1 cellular context compared by ENCODE assay signal in genomic region chr19:4060621-4061177, GRCh38.
A peak's percentile ranks its signal among the peaks of the same experiment; 100 is the strongest.
TF ChIP-seq lines count a peak whose summit lies in the region.

No MANE protein-coding gene starts in this region.

TF ChIP-seq in HepG2, 621 proteins besides CTCF, POLR2A, EP300 and RAD21 (continued from another document and continues in another):
- TF ChIP-seq, protein P1, sequence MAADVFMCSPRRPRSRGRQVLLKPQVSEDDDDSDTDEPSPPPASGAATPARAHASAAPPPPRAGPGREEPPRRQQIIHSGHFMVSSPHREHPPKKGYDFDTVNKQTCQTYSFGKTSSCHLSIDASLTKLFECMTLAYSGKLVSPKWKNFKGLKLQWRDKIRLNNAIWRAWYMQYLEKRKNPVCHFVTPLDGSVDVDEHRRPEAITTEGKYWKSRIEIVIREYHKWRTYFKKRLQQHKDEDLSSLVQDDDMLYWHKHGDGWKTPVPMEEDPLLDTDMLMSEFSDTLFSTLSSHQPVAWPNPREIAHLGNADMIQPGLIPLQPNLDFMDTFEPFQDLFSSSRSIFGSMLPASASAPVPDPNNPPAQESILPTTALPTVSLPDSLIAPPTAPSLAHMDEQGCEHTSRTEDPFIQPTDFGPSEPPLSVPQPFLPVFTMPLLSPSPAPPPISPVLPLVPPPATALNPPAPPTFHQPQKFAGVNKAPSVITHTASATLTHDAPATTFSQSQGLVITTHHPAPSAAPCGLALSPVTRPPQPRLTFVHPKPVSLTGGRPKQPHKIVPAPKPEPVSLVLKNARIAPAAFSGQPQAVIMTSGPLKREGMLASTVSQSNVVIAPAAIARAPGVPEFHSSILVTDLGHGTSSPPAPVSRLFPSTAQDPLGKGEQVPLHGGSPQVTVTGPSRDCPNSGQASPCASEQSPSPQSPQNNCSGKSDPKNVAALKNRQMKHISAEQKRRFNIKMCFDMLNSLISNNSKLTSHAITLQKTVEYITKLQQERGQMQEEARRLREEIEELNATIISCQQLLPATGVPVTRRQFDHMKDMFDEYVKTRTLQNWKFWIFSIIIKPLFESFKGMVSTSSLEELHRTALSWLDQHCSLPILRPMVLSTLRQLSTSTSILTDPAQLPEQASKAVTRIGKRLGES (CRISPR knock-in tag; IDR thresholded peaks at IDR 0.05; ENCODE audit: borderline replicate concordance), result no peak
- TF ChIP-seq SRSF9 (IDR thresholded peaks at IDR 0.05; ENCODE audit: borderline replicate concordance, insufficient read depth, low read depth, low read length, poor library complexity, severe bottlenecking), result no peak
- no peak for TF ChIP-seq ZNF83 (CRISPR knock-in tag; IDR thresholded peaks at IDR 0.05; ENCODE audit: borderline replicate concordance)
- TF ChIP-seq MIXL1 (CRISPR knock-in tag; IDR thresholded peaks at IDR 0.05), result no peak
- TF ChIP-seq ZNF652 (CRISPR knock-in tag; IDR thresholded peaks at IDR 0.05; ENCODE audit: borderline replicate concordance, low read depth), result no peak
- TF ChIP-seq TEAD2 (CRISPR knock-in tag; IDR thresholded peaks at IDR 0.05), result no peak
- TF ChIP-seq ZNF451 (CRISPR knock-in tag; IDR thresholded peaks at IDR 0.05), result no peak
- no peak for TF ChIP-seq TBP (CRISPR knock-in tag; IDR thresholded peaks at IDR 0.05)
- TF ChIP-seq RARA (CRISPR knock-in tag; IDR thresholded peaks at IDR 0.05), result no peak
- TF ChIP-seq ZNF17 (CRISPR knock-in tag; IDR thresholded peaks at IDR 0.05), result no peak
- no peak for TF ChIP-seq ZGPAT (CRISPR knock-in tag; IDR thresholded peaks at IDR 0.05)
- TF ChIP-seq ARNT (IDR thresholded peaks at IDR 0.05), result no peak
- TF ChIP-seq ZNF263 (CRISPR knock-in tag; IDR thresholded peaks at IDR 0.05), result no peak
- TF ChIP-seq ZNF292 (CRISPR knock-in tag; IDR thresholded peaks at IDR 0.05; ENCODE audit: borderline replicate concordance, low read depth), result no peak
- no peak for TF ChIP-seq FOXK2 (IDR thresholded peaks at IDR 0.05)
- no peak for TF ChIP-seq MXD4 (CRISPR knock-in tag; IDR thresholded peaks at IDR 0.05)
- TF ChIP-seq, protein P2, sequence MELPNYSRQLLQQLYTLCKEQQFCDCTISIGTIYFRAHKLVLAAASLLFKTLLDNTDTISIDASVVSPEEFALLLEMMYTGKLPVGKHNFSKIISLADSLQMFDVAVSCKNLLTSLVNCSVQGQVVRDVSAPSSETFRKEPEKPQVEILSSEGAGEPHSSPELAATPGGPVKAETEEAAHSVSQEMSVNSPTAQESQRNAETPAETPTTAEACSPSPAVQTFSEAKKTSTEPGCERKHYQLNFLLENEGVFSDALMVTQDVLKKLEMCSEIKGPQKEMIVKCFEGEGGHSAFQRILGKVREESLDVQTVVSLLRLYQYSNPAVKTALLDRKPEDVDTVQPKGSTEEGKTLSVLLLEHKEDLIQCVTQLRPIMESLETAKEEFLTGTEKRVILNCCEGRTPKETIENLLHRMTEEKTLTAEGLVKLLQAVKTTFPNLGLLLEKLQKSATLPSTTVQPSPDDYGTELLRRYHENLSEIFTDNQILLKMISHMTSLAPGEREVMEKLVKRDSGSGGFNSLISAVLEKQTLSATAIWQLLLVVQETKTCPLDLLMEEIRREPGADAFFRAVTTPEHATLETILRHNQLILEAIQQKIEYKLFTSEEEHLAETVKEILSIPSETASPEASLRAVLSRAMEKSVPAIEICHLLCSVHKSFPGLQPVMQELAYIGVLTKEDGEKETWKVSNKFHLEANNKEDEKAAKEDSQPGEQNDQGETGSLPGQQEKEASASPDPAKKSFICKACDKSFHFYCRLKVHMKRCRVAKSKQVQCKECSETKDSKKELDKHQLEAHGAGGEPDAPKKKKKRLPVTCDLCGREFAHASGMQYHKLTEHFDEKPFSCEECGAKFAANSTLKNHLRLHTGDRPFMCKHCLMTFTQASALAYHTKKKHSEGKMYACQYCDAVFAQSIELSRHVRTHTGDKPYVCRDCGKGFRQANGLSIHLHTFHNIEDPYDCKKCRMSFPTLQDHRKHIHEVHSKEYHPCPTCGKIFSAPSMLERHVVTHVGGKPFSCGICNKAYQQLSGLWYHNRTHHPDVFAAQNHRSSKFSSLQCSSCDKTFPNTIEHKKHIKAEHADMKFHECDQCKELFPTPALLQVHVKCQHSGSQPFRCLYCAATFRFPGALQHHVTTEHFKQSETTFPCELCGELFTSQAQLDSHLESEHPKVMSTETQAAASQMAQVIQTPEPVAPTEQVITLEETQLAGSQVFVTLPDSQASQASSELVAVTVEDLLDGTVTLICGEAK (IDR thresholded peaks at IDR 0.05), result no peak
- TF ChIP-seq, protein P2 (CRISPR knock-in tag; IDR thresholded peaks at IDR 0.05), result no peak
- no peak for TF ChIP-seq ONECUT2 (CRISPR knock-in tag; IDR thresholded peaks at IDR 0.05)
- TF ChIP-seq BRD4 (CRISPR knock-in tag; IDR thresholded peaks at IDR 0.05), result no peak
- no peak for TF ChIP-seq AGO2 (optimal IDR thresholded peaks at IDR 0.05; ENCODE audit: low read depth, low read length)
- no peak for TF ChIP-seq ZNF780A (CRISPR knock-in tag; IDR thresholded peaks at IDR 0.05)
- TF ChIP-seq, protein P3, sequence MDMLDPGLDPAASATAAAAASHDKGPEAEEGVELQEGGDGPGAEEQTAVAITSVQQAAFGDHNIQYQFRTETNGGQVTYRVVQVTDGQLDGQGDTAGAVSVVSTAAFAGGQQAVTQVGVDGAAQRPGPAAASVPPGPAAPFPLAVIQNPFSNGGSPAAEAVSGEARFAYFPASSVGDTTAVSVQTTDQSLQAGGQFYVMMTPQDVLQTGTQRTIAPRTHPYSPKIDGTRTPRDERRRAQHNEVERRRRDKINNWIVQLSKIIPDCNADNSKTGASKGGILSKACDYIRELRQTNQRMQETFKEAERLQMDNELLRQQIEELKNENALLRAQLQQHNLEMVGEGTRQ (IDR thresholded peaks at IDR 0.05; ENCODE audit: low read depth, low read length), result no peak
- TF ChIP-seq, protein P3 (CRISPR knock-in tag; IDR thresholded peaks at IDR 0.05; ENCODE audit: borderline replicate concordance), result no peak
- TF ChIP-seq SMAD9 (CRISPR knock-in tag; IDR thresholded peaks at IDR 0.05), result no peak
- 0 out of 2 replicates have a peak, but pooled peaks have one; percentile 20 for TF ChIP-seq HOXA5 (CRISPR knock-in tag; IDR thresholded peaks at IDR 0.05)
- no peak for TF ChIP-seq NBN (conservative IDR thresholded peaks at IDR 0.05)
- TF ChIP-seq THYN1 (CRISPR knock-in tag; IDR thresholded peaks at IDR 0.05; ENCODE audit: borderline replicate concordance, low read depth), result no peak
- no peak for TF ChIP-seq ZNF282 (IDR thresholded peaks at IDR 0.05; ENCODE audit: partially characterized antibody)
- TF ChIP-seq ZNF274 (CRISPR knock-in tag; IDR thresholded peaks at IDR 0.05), result no peak
- no peak for TF ChIP-seq HIC2 (CRISPR knock-in tag; IDR thresholded peaks at IDR 0.05; ENCODE audit: low read depth)
- TF ChIP-seq KDM3A (CRISPR knock-in tag; IDR thresholded peaks at IDR 0.05; ENCODE audit: low read depth), result no peak
- no peak for TF ChIP-seq ZNF891 (CRISPR knock-in tag; IDR thresholded peaks at IDR 0.05)
- no peak for TF ChIP-seq FOXA1 (IDR thresholded peaks at IDR 0.05)
- TF ChIP-seq FOXA1 (CRISPR knock-in tag; IDR thresholded peaks at IDR 0.05), result no peak
- TF ChIP-seq, protein P4, sequence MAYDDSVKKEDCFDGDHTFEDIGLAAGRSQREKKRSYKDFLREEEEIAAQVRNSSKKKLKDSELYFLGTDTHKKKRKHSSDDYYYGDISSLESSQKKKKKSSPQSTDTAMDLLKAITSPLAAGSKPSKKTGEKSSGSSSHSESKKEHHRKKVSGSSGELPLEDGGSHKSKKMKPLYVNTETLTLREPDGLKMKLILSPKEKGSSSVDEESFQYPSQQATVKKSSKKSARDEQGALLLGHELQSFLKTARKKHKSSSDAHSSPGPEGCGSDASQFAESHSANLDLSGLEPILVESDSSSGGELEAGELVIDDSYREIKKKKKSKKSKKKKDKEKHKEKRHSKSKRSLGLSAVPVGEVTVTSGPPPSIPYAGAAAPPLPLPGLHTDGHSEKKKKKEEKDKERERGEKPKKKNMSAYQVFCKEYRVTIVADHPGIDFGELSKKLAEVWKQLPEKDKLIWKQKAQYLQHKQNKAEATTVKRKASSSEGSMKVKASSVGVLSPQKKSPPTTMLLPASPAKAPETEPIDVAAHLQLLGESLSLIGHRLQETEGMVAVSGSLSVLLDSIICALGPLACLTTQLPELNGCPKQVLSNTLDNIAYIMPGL (CRISPR knock-in tag; IDR thresholded peaks at IDR 0.05; ENCODE audit: borderline replicate concordance in 1 of 2, low read depth in 1 of 2), result peak in 1 of 2 experiments; percentile 14; a peak in 1 of 4 replicates
- no peak for TF ChIP-seq GATAD2A (CRISPR knock-in tag; IDR thresholded peaks at IDR 0.05)
- no peak for TF ChIP-seq SCMH1 (CRISPR knock-in tag; IDR thresholded peaks at IDR 0.05; ENCODE audit: borderline replicate concordance)
- TF ChIP-seq BCL6 (CRISPR knock-in tag; IDR thresholded peaks at IDR 0.05), result no peak
- TF ChIP-seq, protein P5, sequence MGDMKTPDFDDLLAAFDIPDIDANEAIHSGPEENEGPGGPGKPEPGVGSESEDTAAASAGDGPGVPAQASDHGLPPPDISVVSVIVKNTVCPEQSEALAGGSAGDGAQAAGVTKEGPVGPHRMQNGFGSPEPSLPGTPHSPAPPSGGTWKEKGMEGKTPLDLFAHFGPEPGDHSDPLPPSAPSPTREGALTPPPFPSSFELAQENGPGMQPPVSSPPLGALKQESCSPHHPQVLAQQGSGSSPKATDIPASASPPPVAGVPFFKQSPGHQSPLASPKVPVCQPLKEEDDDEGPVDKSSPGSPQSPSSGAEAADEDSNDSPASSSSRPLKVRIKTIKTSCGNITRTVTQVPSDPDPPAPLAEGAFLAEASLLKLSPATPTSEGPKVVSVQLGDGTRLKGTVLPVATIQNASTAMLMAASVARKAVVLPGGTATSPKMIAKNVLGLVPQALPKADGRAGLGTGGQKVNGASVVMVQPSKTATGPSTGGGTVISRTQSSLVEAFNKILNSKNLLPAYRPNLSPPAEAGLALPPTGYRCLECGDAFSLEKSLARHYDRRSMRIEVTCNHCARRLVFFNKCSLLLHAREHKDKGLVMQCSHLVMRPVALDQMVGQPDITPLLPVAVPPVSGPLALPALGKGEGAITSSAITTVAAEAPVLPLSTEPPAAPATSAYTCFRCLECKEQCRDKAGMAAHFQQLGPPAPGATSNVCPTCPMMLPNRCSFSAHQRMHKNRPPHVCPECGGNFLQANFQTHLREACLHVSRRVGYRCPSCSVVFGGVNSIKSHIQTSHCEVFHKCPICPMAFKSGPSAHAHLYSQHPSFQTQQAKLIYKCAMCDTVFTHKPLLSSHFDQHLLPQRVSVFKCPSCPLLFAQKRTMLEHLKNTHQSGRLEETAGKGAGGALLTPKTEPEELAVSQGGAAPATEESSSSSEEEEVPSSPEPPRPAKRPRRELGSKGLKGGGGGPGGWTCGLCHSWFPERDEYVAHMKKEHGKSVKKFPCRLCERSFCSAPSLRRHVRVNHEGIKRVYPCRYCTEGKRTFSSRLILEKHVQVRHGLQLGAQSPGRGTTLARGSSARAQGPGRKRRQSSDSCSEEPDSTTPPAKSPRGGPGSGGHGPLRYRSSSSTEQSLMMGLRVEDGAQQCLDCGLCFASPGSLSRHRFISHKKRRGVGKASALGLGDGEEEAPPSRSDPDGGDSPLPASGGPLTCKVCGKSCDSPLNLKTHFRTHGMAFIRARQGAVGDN (CRISPR knock-in tag; IDR thresholded peaks at IDR 0.05), result peak; percentile 4; the same call in 1 of the 2 replicates
- TF ChIP-seq ZMYM2 (CRISPR knock-in tag; IDR thresholded peaks at IDR 0.05), result no peak
